27 cellular contexts compared by ENCODE assay signal in genomic region chr22:30906946-30907345, GRCh38.
"Had no signal": no experiment of that assay in that cellular context is flagged by ENCODE, and none has a peak within 500 bp of the region (broad histone marks: within the 10 kb centered on the region; RNA-seq: fewer than 3 reads in every experiment).

No MANE protein-coding gene starts in this region.

- H3K27ac Mint-ChIP-seq: endodermal cell, memory B cell, natural killer cell, progenitor cell of endocrine pancreas had no signal

- H3K9me3 Mint-ChIP-seq: endodermal cell; memory B cell; natural killer cell; stimulated activated effector memory CD8-positive, alpha-beta T cell treated with anti-CD3 and anti-CD28 coated beads, Interleukin-12 subunit alpha, Interleukin-12 subunit beta, amount 100 ng/mL, for 72 hours had no signal

- H3K4me1 ChIP-seq: heart right ventricle, left ventricle myocardium inferior, lower lobe of right lung, parathyroid adenoma, right atrium auricular region, stomach, tibial artery, upper lobe of left lung had no signal

- H2AFZ ChIP-seq: parathyroid adenoma had no signal

- H3K9ac ChIP-seq: parathyroid adenoma had no signal

- H3K79me2 ChIP-seq: parathyroid adenoma had no signal

- H3K9me3 ChIP-seq: heart right ventricle, left ventricle myocardium inferior, lower lobe of right lung, right atrium auricular region, stomach, tibial artery, upper lobe of left lung had no signal

- H3K4me1 Mint-ChIP-seq: endodermal cell had no signal

- ATAC-seq: esophagus mucosa; heart right ventricle; left colon; lower lobe of right lung; natural killer cell; sciatic nerve; stimulated activated effector memory CD8-positive, alpha-beta T cell treated with anti-CD3 and anti-CD28 coated beads, Interleukin-12 subunit alpha, Interleukin-12 subunit beta, amount 100 ng/mL, for 72 hours had no signal

- H3K4me3 ChIP-seq: dorsolateral prefrontal cortex, heart right ventricle, left ventricle myocardium inferior, lower lobe of right lung, right atrium auricular region, stomach, tibial artery, upper lobe of left lung had no signal

- H3K36me3 ChIP-seq: right atrium auricular region had no signal

- H3K4me3 Mint-ChIP-seq: endodermal cell; memory B cell; natural killer cell; stimulated activated effector memory CD8-positive, alpha-beta T cell treated with anti-CD3 and anti-CD28 coated beads, Interleukin-12 subunit alpha, Interleukin-12 subunit beta, amount 100 ng/mL, for 72 hours had no signal

- H3K36me3 Mint-ChIP-seq: natural killer cell had no signal

- H3K27me3 Mint-ChIP-seq: memory B cell, progenitor cell of endocrine pancreas had no signal

- DNase-seq: dorsolateral prefrontal cortex; effector CD8-positive, alpha-beta T cell; endodermal cell; foreskin melanocyte; glutamatergic neuron; heart right ventricle; hippocampal formation; kidney glomerular epithelial cell; left colon; left ventricle myocardium inferior; lower lobe of right lung; natural killer cell; occipital lobe; stimulated activated CD4-positive, alpha-beta T cell treated with anti-CD3 and anti-CD28 coated beads, Interleukin-2, amount 100 ng/mL, for 24 hours; stimulated activated CD4-positive, alpha-beta T cell treated with anti-CD3 and anti-CD28 coated beads, Interleukin-4, amount 100 ng/mL, for 24 hours; stimulated activated naive CD4-positive, alpha-beta T cell treated with Interleukin-2 at 50 U/mL for 16 hours; stomach; upper lobe of left lung had no signal

- H3K27me3 ChIP-seq: dorsolateral prefrontal cortex, heart right ventricle, right atrium auricular region, stomach, tibial artery, upper lobe of left lung had no signal

- H3K27ac ChIP-seq: dorsolateral prefrontal cortex, epithelial cell of prostate, heart right ventricle, left ventricle myocardium inferior, lower lobe of right lung, parathyroid adenoma, right atrium auricular region, stomach, tibial artery, upper lobe of left lung had no signal
